In genomic region chr11:61132646-61133045, GRCh38 we compare ENCODE assay signal across 17 cellular contexts. TPM values are rescaled to one million over a fixed set of nuclear protein-coding genes. Genes with fewer than 3 reads are reported as not detected.
A peak's percentile ranks its signal among the peaks of the same experiment; 100 is the strongest.
DNase-seq lines count a peak whose midpoint lies in the region; ATAC-seq, FAIRE-seq and TF ChIP-seq lines count a peak whose summit lies in the region.
"Had no signal": no experiment of that assay in that cellular context is flagged by ENCODE, and none has a peak within 500 bp of the region (broad histone marks: within the 10 kb centered on the region; RNA-seq: fewer than 3 reads in every experiment).

No MANE protein-coding gene starts in this region.

- peaks cover 61 to 84% of the 10 kb centered on the region in 2 donors for H3K36me3 Mint-ChIP-seq in CD14-positive monocyte
- H3K36me3 Mint-ChIP-seq in stimulated activated effector memory CD8-positive, alpha-beta T cell treated with anti-CD3 and anti-CD28 coated beads, Interleukin-12 subunit alpha, Interleukin-12 subunit beta, amount 100 ng/mL, for 72 hours = peaks cover 24% of the 10 kb centered on the region

- DNase-seq in CD14-positive monocyte (ENCODE audit: low spot score) (no peak), kidney (peak; percentile 45), SKM-1 (lab: John Stamatoyannopoulos, UW; ENCODE audit: unreplicated experiment) (no peak), GM19239 (ENCODE audit: insufficient read length, low spot score) (no peak), retina (no peak)
- DNase-seq in stimulated activated effector memory CD8-positive, alpha-beta T cell treated with anti-CD3 and anti-CD28 coated beads, Interleukin-12 subunit alpha, Interleukin-12 subunit beta, amount 100 ng/mL, for 72 hours (ENCODE audit: low spot score in 2 of 2) = no peak
- DNase-seq: CD4-positive, alpha-beta memory T cell; DND-41; GDM1; GM23248; H7 had no signal

- H3K4me1 Mint-ChIP-seq in CD14-positive monocyte = peaks cover 7% of the 10 kb centered on the region
- peaks cover 7% of the 10 kb centered on the region for H3K4me1 Mint-ChIP-seq in stimulated activated effector memory CD8-positive, alpha-beta T cell treated with anti-CD3 and anti-CD28 coated beads, Interleukin-12 subunit alpha, Interleukin-12 subunit beta, amount 100 ng/mL, for 72 hours

- peaks cover 0 to 10% of the 10 kb centered on the region in 2 donors for H3K4me1 ChIP-seq in kidney (ENCODE audit: control insufficient read depth in 1 of 2, insufficient read depth in 1 of 2, low read depth in 1 of 2, low read length in 2 of 2)

- no peak overlapping the region for H3K4me3 Mint-ChIP-seq in CD14-positive monocyte
- H3K4me3 Mint-ChIP-seq in stimulated activated effector memory CD8-positive, alpha-beta T cell treated with anti-CD3 and anti-CD28 coated beads, Interleukin-12 subunit alpha, Interleukin-12 subunit beta, amount 100 ng/mL, for 72 hours = no peak overlapping the region

- H3K36me3 ChIP-seq in kidney (ENCODE audit: control insufficient read depth in 1 of 2, insufficient read depth in 2 of 2, low read length in 2 of 2) = peaks cover 8% of the 10 kb centered on the region in 2 donors

- H3K27ac ChIP-seq in VCaP (0 out of 2 replicates have a peak overlapping the region, but pooled peaks have one; percentile 84), kidney (ENCODE audit: low read depth in 2 of 2, low read length in 2 of 2) (no peak overlapping the region)
- H3K27ac ChIP-seq: A549, GM23248 had no signal

- ATAC-seq in stimulated activated effector memory CD8-positive, alpha-beta T cell treated with anti-CD3 and anti-CD28 coated beads, Interleukin-12 subunit alpha, Interleukin-12 subunit beta, amount 100 ng/mL, for 72 hours = no peak
- ATAC-seq: A549 had no signal

- peaks cover 0 to 2% (median 0%) of the 10 kb centered on the region in 3 donors for H3K27me3 Mint-ChIP-seq in CD14-positive monocyte (ENCODE audit: low read depth in 3 of 3)
- H3K27me3 Mint-ChIP-seq: CD4-positive, alpha-beta memory T cell had no signal

- intact Hi-C loops in CD14-positive monocyte (cut with micrococcal nuclease) (loop anchor here in 1 of 2 donors (10.0 kb wide), 1 partner anchor 298 kb away; no protein-coding TSS in a partner anchor), kidney (cut with DNase I) (no loop called here)

- H3K4me3 ChIP-seq in kidney (ENCODE audit: low read length in 2 of 2) = no peak overlapping the region
- H3K4me3 ChIP-seq: A549, GM23248 had no signal

- FAIRE-seq in kidney (lab: Jason Lieb, UNC) (no peak), GM19239 (lab: Jason Lieb, UNC) (no peak)
- FAIRE-seq: A549, GM12892 had no signal

- no peaks in the 10 kb centered on the region for H3K9me3 Mint-ChIP-seq in CD14-positive monocyte
- H3K9me3 Mint-ChIP-seq in stimulated activated effector memory CD8-positive, alpha-beta T cell treated with anti-CD3 and anti-CD28 coated beads, Interleukin-12 subunit alpha, Interleukin-12 subunit beta, amount 100 ng/mL, for 72 hours = no peaks in the 10 kb centered on the region
- H3K9me3 Mint-ChIP-seq: CD4-positive, alpha-beta memory T cell had no signal

- TF ChIP-seq CTCF in CD14-positive monocyte (IDR thresholded peaks at IDR 0.05) (no peak), VCaP (conservative IDR thresholded peaks at IDR 0.05) (no peak), kidney (IDR thresholded peaks at IDR 0.05; ENCODE audit: borderline replicate concordance, extremely low read depth, insufficient read depth) (no peak)

- no peaks in the 10 kb centered on the region for H3K9me3 ChIP-seq in kidney (ENCODE audit: control insufficient read depth in 1 of 2, low read length in 2 of 2)
- H3K9me3 ChIP-seq: A549 had no signal

- peak overlapping the region in 5 of 7 donors; percentile 3 to 54 (median 32) for H3K27ac Mint-ChIP-seq in CD14-positive monocyte
- peak overlapping the region; percentile 73 for H3K27ac Mint-ChIP-seq in stimulated activated effector memory CD8-positive, alpha-beta T cell treated with anti-CD3 and anti-CD28 coated beads, Interleukin-12 subunit alpha, Interleukin-12 subunit beta, amount 100 ng/mL, for 72 hours

- H3K9ac ChIP-seq in kidney (ENCODE audit: low read length in 2 of 2) = no peak overlapping the region
- H3K9ac ChIP-seq: GM23248 had no signal

RNA-seq across cellular contexts. Expression of gene VPS37C, which starts 28.6 kb away (rescaled TPM):
- 1 to 10 TPM; 1.9 to 3.8 TPM for polyA plus RNA-seq in CD14-positive monocyte
- 31.8 TPM for total RNA-seq in kidney
- polyA plus RNA-seq in kidney (ENCODE audit: insufficient read depth, low read depth, low replicate concordance) = 13.9 TPM

RNA-seq across cellular contexts. Expression of gene CD5, which starts 30.4 kb away (rescaled TPM):
- polyA plus RNA-seq in CD14-positive monocyte (under 1 TPM; 0.34 to 0.61 TPM), kidney (ENCODE audit: insufficient read depth, low read depth, low replicate concordance) (0.26 TPM)
- 2.9 TPM for total RNA-seq in kidney
- total RNA-seq: GM23248, H7, HT1080 had no signal
- polyA plus RNA-seq: A549, AG04450, BJ, GM23248 had no signal
